ENCODE assay signal across 16 cellular contexts in the genomic region with DNA sequence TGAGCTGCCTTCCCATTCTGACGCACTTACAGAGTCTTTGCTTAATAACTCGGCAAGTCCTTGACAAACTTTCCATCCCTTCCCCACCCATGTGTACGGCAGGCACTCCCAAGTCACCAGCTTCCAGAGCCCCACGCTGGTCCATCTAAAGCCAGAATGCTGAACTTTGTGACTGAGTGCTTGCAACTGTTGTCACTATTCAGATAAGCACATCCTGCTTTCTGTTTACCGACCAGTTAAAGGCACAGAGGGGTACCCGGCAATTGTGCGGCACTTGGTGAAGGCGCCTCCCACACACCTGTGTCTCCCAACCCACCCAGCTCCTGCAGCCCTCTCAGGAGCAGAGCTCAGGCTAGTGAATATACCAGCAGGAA.
DNase-seq lines count a peak whose midpoint lies in the region; ATAC-seq, FAIRE-seq and TF ChIP-seq lines count a peak whose summit lies in the region.
"Had no signal": no experiment of that assay in that cellular context is flagged by ENCODE, and none has a peak within 500 bp of the region (broad histone marks: within the 10 kb centered on the region; RNA-seq: fewer than 3 reads in every experiment).

No MANE protein-coding gene starts in this region.

- peak overlapping the region; percentile 22; the same call in 1 of the 2 replicates for H2BK12ac ChIP-seq in H1 (ENCODE audit: low read depth, low read length)

- H3K23me2 ChIP-seq in H1 (ENCODE audit: low read depth, low read length), result no peaks in the 10 kb centered on the region

- H2BK15ac ChIP-seq in H1 (ENCODE audit: low read length), result no peak overlapping the region

- 38% methylated on average over 8 of the region's 8 CpGs; no CpG with 5 or more reads in 1 of the 2 experiments for WGBS in H1 (ENCODE audit: extremely low coverage in 1 of 2, insufficient coverage in 1 of 2, insufficient read length in 1 of 2, insufficient replicate concordance in 2 of 2, low coverage in 1 of 2, low lambda C conversion rate in 2 of 2, missing lambda C conversion rate in 1 of 2), 2 experiments
- 100% methylated on average over 4 of the region's 8 CpGs for WGBS in gastroesophageal sphincter (ENCODE audit: low coverage in 1 of 2), 2 donors

- H3K9ac ChIP-seq in H1 (replicated peaks in 1 of 4; ENCODE audit: extremely low read depth in 1 of 4, low read depth in 3 of 4, low read length in 3 of 4), result no peak overlapping the region

- no peaks in the 10 kb centered on the region for H3K9me3 ChIP-seq in H1 (ENCODE audit: insufficient read depth in 2 of 2, low read depth in 1 of 2, low read length in 1 of 2)
- no peaks in the 10 kb centered on the region for H3K9me3 ChIP-seq in naive thymus-derived CD4-positive, alpha-beta T cell (ENCODE audit: control insufficient read depth in 2 of 3, low read length in 3 of 3)
- no peaks in the 10 kb centered on the region for H3K9me3 ChIP-seq in gastroesophageal sphincter

- no peaks in the 10 kb centered on the region; the same call in 1 of the 2 replicates for H3K79me1 ChIP-seq in H1 (ENCODE audit: low read depth, low read length)

- peak overlapping the region in 8 of 9 donors; percentile 25 to 93 (median 76) for H3K27ac Mint-ChIP-seq in naive thymus-derived CD4-positive, alpha-beta T cell
- H3K27ac Mint-ChIP-seq: effector memory CD8-positive, alpha-beta T cell; T-helper 1 cell treated with Interleukin-12 subunit alpha and Interleukin-12 subunit beta and Interleukin-4 antibody, amounts not matched to agents 30 μg/mL and 1 μg/mL, for 36 hours had no signal

- H2BK5ac ChIP-seq in H1 (ENCODE audit: low read depth, low read length), result peak overlapping the region; percentile 53; the same call in 1 of the 2 replicates

- intact Hi-C loops in naive thymus-derived CD4-positive, alpha-beta T cell (cut with micrococcal nuclease), result loop anchor here in 1 of 2 donors (1.0 to 5.0 kb wide), 2 partner anchors 9 to 359 kb away; no protein-coding TSS in a partner anchor

- DNase-seq in DMS53 (lab: John Stamatoyannopoulos, UW), result peak; percentile 23
- DNase-seq in DMS53 treated with DMSO at 0.1 percent for 48 hours (lab: John Stamatoyannopoulos, UW; ENCODE audit: unreplicated experiment), result no peak
- DNase-seq in NCI-H146 (lab: John Stamatoyannopoulos, UW), result peak; percentile 88
- DNase-seq in H1 (ENCODE audit: low read depth in 1 of 2, low spot score in 2 of 2), result peak in 1 of 2 experiments; percentile 62
- DNase-seq in naive thymus-derived CD4-positive, alpha-beta T cell, result no peak
- DNase-seq in retina, result no peak
- DNase-seq: activated CD4-positive, CD25-positive, alpha-beta regulatory T cell treated with anti-CD3 and anti-CD28 coated beads, Interleukin-2, amount 50 U/mL, for 72 hours; activated CD8-positive, alpha-beta memory T cell treated with anti-CD3 and anti-CD28 coated beads, Interleukin-2, amount 50 U/mL, for 4 hours; effector memory CD8-positive, alpha-beta T cell; GF-D8; NCI-H1694 treated with DMSO at 0.1 percent for 48 hours; occipital lobe had no signal

- CTCF ChIA-PET in H1 (lab: Charles Lee; ENCODE audit: partially characterized antibody), result interaction anchor here (0.7 to 1.6 kb wide), 5 partner anchors 12 to 429 kb away, joined by 3 to 4 read pairs (median 3); no protein-coding TSS in a partner anchor
- CTCF ChIA-PET in naive thymus-derived CD4-positive, alpha-beta T cell (lab: Charles Lee), result interaction anchor here (0.6 kb wide), 1 partner anchor 165 kb away, joined by 3 read pairs; no protein-coding TSS in a partner anchor

- H2BK20ac ChIP-seq in H1 (ENCODE audit: low read length), result no peak overlapping the region; the same call in 1 of the 2 replicates

- H3K4ac ChIP-seq in H1 (replicated peaks; ENCODE audit: insufficient read length, low read depth, low read length), result no peak overlapping the region

- H3K4me1 ChIP-seq in H1 (replicated peaks in 1 of 4; ENCODE audit: control insufficient read depth in 3 of 4, insufficient read depth in 4 of 4, low read length in 3 of 4) (peaks cover 9 to 39% (median 23%) of the 10 kb centered on the region in 4 experiments), gastroesophageal sphincter (peaks cover 0 to 25% (median 0%) of the 10 kb centered on the region in 3 donors)
- peaks cover 0 to 38% of the 10 kb centered on the region in 2 donors for H3K4me1 ChIP-seq in naive thymus-derived CD4-positive, alpha-beta T cell (ENCODE audit: control insufficient read depth in 2 of 2, insufficient read depth in 2 of 2, low read length in 2 of 2)

- peaks cover 14 to 94% (median 87%) of the 10 kb centered on the region in 7 donors for H3K4me1 Mint-ChIP-seq in naive thymus-derived CD4-positive, alpha-beta T cell

- H3K79me2 ChIP-seq in H1 (ENCODE audit: control insufficient read depth in 1 of 2, insufficient read depth in 2 of 2, low read length in 2 of 2), result 0 out of 4 replicates have a peak, but pooled peaks cover 0 to 4% of the 10 kb centered on the region in 2 experiments

- no peak overlapping the region for H4K8ac ChIP-seq in H1 (ENCODE audit: extremely low read depth, insufficient read depth, low read length)

- POLR2A ChIA-PET in H1 (lab: Charles Lee; ENCODE audit: partially characterized antibody), result interaction anchor here (0.7 to 1.4 kb wide), 3 partner anchors 9 to 201 kb away, joined by 3 to 5 read pairs (median 4); no protein-coding TSS in a partner anchor
- POLR2A ChIA-PET in naive thymus-derived CD4-positive, alpha-beta T cell (lab: Charles Lee), result interaction anchor here (0.5 to 1.2 kb wide), 4 partner anchors 137 to 354 kb away, joined by 3 to 6 read pairs (median 4); no protein-coding TSS in a partner anchor

- no peak overlapping the region for H3K14ac ChIP-seq in H1 (ENCODE audit: insufficient read length)

- TF ChIP-seq RAD21 in H1 (IDR thresholded peaks at IDR 0.05 in 1 of 2, conservative IDR thresholded peaks at IDR 0.05 in 1 of 2; ENCODE audit: low read depth in 2 of 2, low read length in 2 of 2), result no peak

- peak overlapping the region; percentile 27 for H4K91ac ChIP-seq in H1 (replicated peaks; ENCODE audit: insufficient read length, low read length)

- no peak overlapping the region; the same call in 1 of the 2 replicates for H2AK5ac ChIP-seq in H1 (ENCODE audit: low read depth, low read length)

- no peak overlapping the region for H4K5ac ChIP-seq in H1 (ENCODE audit: insufficient read length, low read depth, low read length)

- peak; percentile 66 for FAIRE-seq in H1 (lab: Jason Lieb, UNC)

- no peak overlapping the region for H3K56ac ChIP-seq in H1 (replicated peaks; ENCODE audit: insufficient read length, low read depth, low read length)

- H3K27me3 ChIP-seq in H1 (replicated peaks in 1 of 4; ENCODE audit: control insufficient read depth in 3 of 4, extremely low read depth in 1 of 4, insufficient read depth in 3 of 4, low read length in 3 of 4), result no peaks in the 10 kb centered on the region
- H3K27me3 ChIP-seq in naive thymus-derived CD4-positive, alpha-beta T cell (ENCODE audit: control insufficient read depth in 2 of 2, insufficient read depth in 2 of 2, low read length in 2 of 2), result no peaks in the 10 kb centered on the region
- H3K27me3 ChIP-seq in gastroesophageal sphincter, result no peaks in the 10 kb centered on the region

- peak overlapping the region in 4 of 10 donors; percentile 12 to 41 (median 28) for H3K4me3 Mint-ChIP-seq in naive thymus-derived CD4-positive, alpha-beta T cell
- H3K4me3 Mint-ChIP-seq: effector memory CD8-positive, alpha-beta T cell; T-helper 1 cell treated with Interleukin-12 subunit alpha and Interleukin-12 subunit beta and Interleukin-4 antibody, amounts not matched to agents 30 μg/mL and 1 μg/mL, for 36 hours had no signal

- no peak overlapping the region for H3K27ac ChIP-seq in H1 (ENCODE audit: low read depth, low read length)
- no peak overlapping the region for H3K27ac ChIP-seq in naive thymus-derived CD4-positive, alpha-beta T cell (ENCODE audit: low read depth, low read length)
- no peak overlapping the region for H3K27ac ChIP-seq in gastroesophageal sphincter

- peaks cover 0 to 1% (median 0%) of the 10 kb centered on the region in 11 donors for H3K9me3 Mint-ChIP-seq in naive thymus-derived CD4-positive, alpha-beta T cell
- H3K9me3 Mint-ChIP-seq: effector memory CD8-positive, alpha-beta T cell; T-helper 1 cell treated with Interleukin-12 subunit alpha and Interleukin-12 subunit beta and Interleukin-4 antibody, amounts not matched to agents 30 μg/mL and 1 μg/mL, for 36 hours had no signal

- no peak overlapping the region for H3K18ac ChIP-seq in H1 (ENCODE audit: extremely low read depth, low read length)

- no peak overlapping the region for H3K23ac ChIP-seq in H1 (ENCODE audit: insufficient read length)

- no peak overlapping the region for H3K4me3 ChIP-seq in H1 (ENCODE audit: extremely low read depth in 1 of 4, insufficient read depth in 2 of 4, low read depth in 3 of 4, low read length in 4 of 4)
- H3K4me3 ChIP-seq in naive thymus-derived CD4-positive, alpha-beta T cell (ENCODE audit: low read length), result no peak overlapping the region
- H3K4me3 ChIP-seq in gastroesophageal sphincter, result no peak overlapping the region
- H3K4me3 ChIP-seq: smooth muscle cell had no signal

- peaks cover 0 to 2% (median 0%) of the 10 kb centered on the region in 5 donors for H3K27me3 Mint-ChIP-seq in naive thymus-derived CD4-positive, alpha-beta T cell
- H3K27me3 Mint-ChIP-seq: effector memory CD8-positive, alpha-beta T cell had no signal

- H4K20me1 ChIP-seq in H1 (replicated peaks in 1 of 2; ENCODE audit: control insufficient read depth in 1 of 2, insufficient read depth in 2 of 2, low read length in 2 of 2), result no peaks in the 10 kb centered on the region

- H3K36me3 Mint-ChIP-seq in naive thymus-derived CD4-positive, alpha-beta T cell, result peaks cover 5 to 42% (median 22%) of the 10 kb centered on the region in 5 donors

- TF ChIP-seq POLR2A in H1 (IDR thresholded peaks at IDR 0.05; ENCODE audit: control extremely low read depth in 1 of 2, low read depth in 2 of 2, low read length in 2 of 2) (no peak; a peak in 1 of 3 replicates), gastroesophageal sphincter (IDR thresholded peaks at IDR 0.05) (no peak)

- no peaks in the 10 kb centered on the region for H3K36me3 ChIP-seq in H1 (ENCODE audit: control insufficient read depth in 2 of 4, insufficient read depth in 4 of 4, low read length in 3 of 4)
- peaks cover 0 to 6% (median 0%) of the 10 kb centered on the region in 3 experiments for H3K36me3 ChIP-seq in naive thymus-derived CD4-positive, alpha-beta T cell (ENCODE audit: control insufficient read depth in 2 of 3, insufficient read depth in 3 of 3, low read length in 3 of 3)
- no peaks in the 10 kb centered on the region for H3K36me3 ChIP-seq in gastroesophageal sphincter

- TF ChIP-seq CTCF in H1 (IDR thresholded peaks at IDR 0.05; ENCODE audit: control extremely low read depth in 1 of 3, insufficient read depth in 1 of 3, low read depth in 1 of 3, low read length in 3 of 3) (no peak), gastroesophageal sphincter (IDR thresholded peaks at IDR 0.05) (no peak)

- peak overlapping the region; percentile 4 to 37; a peak in 1 of 4 replicates for H3K4me2 ChIP-seq in H1 (ENCODE audit: insufficient read depth in 1 of 2, low read depth in 2 of 2, low read length in 2 of 2)
- H3K4me2 ChIP-seq: smooth muscle cell had no signal

- no peak for ATAC-seq in naive thymus-derived CD4-positive, alpha-beta T cell
- ATAC-seq in HG02763 (IDR thresholded peaks at IDR 0.05; ENCODE audit: unreplicated experiment), result no peak
- ATAC-seq in gastroesophageal sphincter, result no peak
- ATAC-seq: effector memory CD8-positive, alpha-beta T cell had no signal

- H2BK120ac ChIP-seq in H1 (replicated peaks; ENCODE audit: low read depth, low read length), result peak overlapping the region; percentile 40

- TF ChIP-seq EP300 in H1 (IDR thresholded peaks at IDR 0.05; ENCODE audit: borderline replicate concordance in 1 of 2, low read depth in 2 of 2, low read length in 2 of 2), result 0 out of 3 replicates have a peak, but pooled peaks of 1 of the 2 experiments have one; percentile 30
- no peak for TF ChIP-seq EP300 in gastroesophageal sphincter (IDR thresholded peaks at IDR 0.05)

- H2AFZ ChIP-seq in H1 (ENCODE audit: low read length), result no peak overlapping the region

Comparison
In these comparisons a context has a peak if more than half of its experiments do, and no peak if none do; other contexts are left out.
1. DNase-seq: peak in DMS53 (single experiment) and NCI-H146 (single experiment); none in DMS53 treated with DMSO at 0.1 percent for 48 hours (single experiment), naive thymus-derived CD4-positive, alpha-beta T cell (0 of 9) and retina (single experiment).